2 cellular contexts compared by ENCODE assay signal in the genomic region with DNA sequence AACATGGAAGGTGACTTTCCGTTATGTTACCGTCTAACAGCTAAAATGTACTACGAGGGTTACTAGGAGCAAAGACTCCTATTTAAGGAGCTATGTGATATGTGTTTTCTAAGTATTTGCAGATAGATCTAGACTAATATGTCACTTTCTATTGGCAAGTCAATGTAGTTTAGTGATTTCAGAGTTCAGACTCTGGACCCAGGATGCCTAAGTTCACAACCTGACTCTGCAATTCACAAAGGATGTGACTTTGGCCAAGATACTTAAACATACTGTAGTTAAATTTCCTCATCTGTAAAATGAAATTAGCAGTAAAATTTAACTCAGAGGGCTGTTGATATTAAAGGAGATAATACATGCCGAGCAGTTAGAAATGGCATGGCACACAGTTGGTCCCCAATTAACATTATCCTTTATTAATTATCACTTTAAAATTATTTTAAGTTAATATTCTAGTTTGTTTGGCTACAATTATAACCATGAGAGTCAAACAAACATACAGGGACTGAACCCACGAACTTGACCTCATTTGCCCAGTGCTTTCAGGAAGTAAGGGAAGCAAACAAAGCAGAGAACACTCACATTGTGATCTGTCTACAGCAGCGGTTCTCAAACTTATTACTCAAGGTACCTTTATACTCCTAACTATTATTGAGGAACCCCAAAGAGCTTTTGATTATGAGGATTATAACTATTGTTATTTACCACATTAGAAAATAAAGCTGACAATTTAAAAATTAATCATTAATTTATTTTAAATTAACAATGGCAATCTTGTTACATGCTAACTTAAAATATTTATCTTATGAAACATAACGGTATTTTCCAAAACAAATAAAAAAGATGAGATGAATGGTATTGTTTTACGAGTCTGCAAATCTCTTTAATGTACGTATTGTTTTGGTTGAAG.
TF ChIP-seq lines count a peak whose summit lies in the region.

No MANE protein-coding gene starts in this region.

TF ChIP-seq in liver, 16 proteins besides CTCF, POLR2A, EP300 and RAD21 (continued from another document):
- TF ChIP-seq, protein P1, sequence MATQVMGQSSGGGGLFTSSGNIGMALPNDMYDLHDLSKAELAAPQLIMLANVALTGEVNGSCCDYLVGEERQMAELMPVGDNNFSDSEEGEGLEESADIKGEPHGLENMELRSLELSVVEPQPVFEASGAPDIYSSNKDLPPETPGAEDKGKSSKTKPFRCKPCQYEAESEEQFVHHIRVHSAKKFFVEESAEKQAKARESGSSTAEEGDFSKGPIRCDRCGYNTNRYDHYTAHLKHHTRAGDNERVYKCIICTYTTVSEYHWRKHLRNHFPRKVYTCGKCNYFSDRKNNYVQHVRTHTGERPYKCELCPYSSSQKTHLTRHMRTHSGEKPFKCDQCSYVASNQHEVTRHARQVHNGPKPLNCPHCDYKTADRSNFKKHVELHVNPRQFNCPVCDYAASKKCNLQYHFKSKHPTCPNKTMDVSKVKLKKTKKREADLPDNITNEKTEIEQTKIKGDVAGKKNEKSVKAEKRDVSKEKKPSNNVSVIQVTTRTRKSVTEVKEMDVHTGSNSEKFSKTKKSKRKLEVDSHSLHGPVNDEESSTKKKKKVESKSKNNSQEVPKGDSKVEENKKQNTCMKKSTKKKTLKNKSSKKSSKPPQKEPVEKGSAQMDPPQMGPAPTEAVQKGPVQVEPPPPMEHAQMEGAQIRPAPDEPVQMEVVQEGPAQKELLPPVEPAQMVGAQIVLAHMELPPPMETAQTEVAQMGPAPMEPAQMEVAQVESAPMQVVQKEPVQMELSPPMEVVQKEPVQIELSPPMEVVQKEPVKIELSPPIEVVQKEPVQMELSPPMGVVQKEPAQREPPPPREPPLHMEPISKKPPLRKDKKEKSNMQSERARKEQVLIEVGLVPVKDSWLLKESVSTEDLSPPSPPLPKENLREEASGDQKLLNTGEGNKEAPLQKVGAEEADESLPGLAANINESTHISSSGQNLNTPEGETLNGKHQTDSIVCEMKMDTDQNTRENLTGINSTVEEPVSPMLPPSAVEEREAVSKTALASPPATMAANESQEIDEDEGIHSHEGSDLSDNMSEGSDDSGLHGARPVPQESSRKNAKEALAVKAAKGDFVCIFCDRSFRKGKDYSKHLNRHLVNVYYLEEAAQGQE (IDR thresholded peaks at IDR 0.05), result no peak
- TF ChIP-seq NR2F2 (IDR thresholded peaks at IDR 0.05) (no peak), HNF4A (conservative IDR thresholded peaks at IDR 0.05) (peak; percentile 82 to 88), RXRA (IDR thresholded peaks at IDR 0.05) (peak in 1 of 2 donors; percentile 43), HNF4G (IDR thresholded peaks at IDR 0.05) (peak; percentile 19), TAF1 (conservative IDR thresholded peaks at IDR 0.05) (no peak)
TF ChIP-seq in liver: peak in this region for 4.

TF ChIP-seq in HepG2, 621 proteins besides CTCF, POLR2A, EP300 and RAD21 (continued from another document):
- TF ChIP-seq, protein P2, sequence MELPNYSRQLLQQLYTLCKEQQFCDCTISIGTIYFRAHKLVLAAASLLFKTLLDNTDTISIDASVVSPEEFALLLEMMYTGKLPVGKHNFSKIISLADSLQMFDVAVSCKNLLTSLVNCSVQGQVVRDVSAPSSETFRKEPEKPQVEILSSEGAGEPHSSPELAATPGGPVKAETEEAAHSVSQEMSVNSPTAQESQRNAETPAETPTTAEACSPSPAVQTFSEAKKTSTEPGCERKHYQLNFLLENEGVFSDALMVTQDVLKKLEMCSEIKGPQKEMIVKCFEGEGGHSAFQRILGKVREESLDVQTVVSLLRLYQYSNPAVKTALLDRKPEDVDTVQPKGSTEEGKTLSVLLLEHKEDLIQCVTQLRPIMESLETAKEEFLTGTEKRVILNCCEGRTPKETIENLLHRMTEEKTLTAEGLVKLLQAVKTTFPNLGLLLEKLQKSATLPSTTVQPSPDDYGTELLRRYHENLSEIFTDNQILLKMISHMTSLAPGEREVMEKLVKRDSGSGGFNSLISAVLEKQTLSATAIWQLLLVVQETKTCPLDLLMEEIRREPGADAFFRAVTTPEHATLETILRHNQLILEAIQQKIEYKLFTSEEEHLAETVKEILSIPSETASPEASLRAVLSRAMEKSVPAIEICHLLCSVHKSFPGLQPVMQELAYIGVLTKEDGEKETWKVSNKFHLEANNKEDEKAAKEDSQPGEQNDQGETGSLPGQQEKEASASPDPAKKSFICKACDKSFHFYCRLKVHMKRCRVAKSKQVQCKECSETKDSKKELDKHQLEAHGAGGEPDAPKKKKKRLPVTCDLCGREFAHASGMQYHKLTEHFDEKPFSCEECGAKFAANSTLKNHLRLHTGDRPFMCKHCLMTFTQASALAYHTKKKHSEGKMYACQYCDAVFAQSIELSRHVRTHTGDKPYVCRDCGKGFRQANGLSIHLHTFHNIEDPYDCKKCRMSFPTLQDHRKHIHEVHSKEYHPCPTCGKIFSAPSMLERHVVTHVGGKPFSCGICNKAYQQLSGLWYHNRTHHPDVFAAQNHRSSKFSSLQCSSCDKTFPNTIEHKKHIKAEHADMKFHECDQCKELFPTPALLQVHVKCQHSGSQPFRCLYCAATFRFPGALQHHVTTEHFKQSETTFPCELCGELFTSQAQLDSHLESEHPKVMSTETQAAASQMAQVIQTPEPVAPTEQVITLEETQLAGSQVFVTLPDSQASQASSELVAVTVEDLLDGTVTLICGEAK (IDR thresholded peaks at IDR 0.05), result no peak
- TF ChIP-seq, protein P2 (CRISPR knock-in tag; IDR thresholded peaks at IDR 0.05), result no peak
- no peak for TF ChIP-seq ZMYM2 (CRISPR knock-in tag; IDR thresholded peaks at IDR 0.05)
- TF ChIP-seq FOXC1 (CRISPR knock-in tag; IDR thresholded peaks at IDR 0.05; ENCODE audit: borderline replicate concordance), result no peak
- TF ChIP-seq ZNF761 (CRISPR knock-in tag; conservative IDR thresholded peaks at IDR 0.05), result no peak
- TF ChIP-seq, protein P3, sequence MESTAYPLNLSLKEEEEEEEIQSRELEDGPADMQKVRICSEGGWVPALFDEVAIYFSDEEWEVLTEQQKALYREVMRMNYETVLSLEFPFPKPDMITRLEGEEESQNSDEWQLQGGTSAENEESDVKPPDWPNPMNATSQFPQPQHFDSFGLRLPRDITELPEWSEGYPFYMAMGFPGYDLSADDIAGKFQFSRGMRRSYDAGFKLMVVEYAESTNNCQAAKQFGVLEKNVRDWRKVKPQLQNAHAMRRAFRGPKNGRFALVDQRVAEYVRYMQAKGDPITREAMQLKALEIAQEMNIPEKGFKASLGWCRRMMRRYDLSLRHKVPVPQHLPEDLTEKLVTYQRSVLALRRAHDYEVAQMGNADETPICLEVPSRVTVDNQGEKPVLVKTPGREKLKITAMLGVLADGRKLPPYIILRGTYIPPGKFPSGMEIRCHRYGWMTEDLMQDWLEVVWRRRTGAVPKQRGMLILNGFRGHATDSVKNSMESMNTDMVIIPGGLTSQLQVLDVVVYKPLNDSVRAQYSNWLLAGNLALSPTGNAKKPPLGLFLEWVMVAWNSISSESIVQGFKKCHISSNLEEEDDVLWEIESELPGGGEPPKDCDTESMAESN (CRISPR knock-in tag; conservative IDR thresholded peaks at IDR 0.05), result no peak
- no peak for TF ChIP-seq MBD4 (IDR thresholded peaks at IDR 0.05; ENCODE audit: borderline replicate concordance, low read length)
- no peak for TF ChIP-seq ZNF569 (CRISPR knock-in tag; IDR thresholded peaks at IDR 0.05; ENCODE audit: borderline replicate concordance)
- no peak for TF ChIP-seq RORA (CRISPR knock-in tag; IDR thresholded peaks at IDR 0.05)
- TF ChIP-seq SIN3B (IDR thresholded peaks at IDR 0.05; ENCODE audit: low read length), result no peak
- TF ChIP-seq ZNF7 (CRISPR knock-in tag; IDR thresholded peaks at IDR 0.05), result no peak
- TF ChIP-seq ZNF34 (CRISPR knock-in tag; IDR thresholded peaks at IDR 0.05; ENCODE audit: borderline replicate concordance), result no peak
- no peak for TF ChIP-seq ZNF780A (CRISPR knock-in tag; IDR thresholded peaks at IDR 0.05)
- no peak for TF ChIP-seq SP140L (CRISPR knock-in tag; IDR thresholded peaks at IDR 0.05; ENCODE audit: borderline replicate concordance)
- TF ChIP-seq, protein P4, sequence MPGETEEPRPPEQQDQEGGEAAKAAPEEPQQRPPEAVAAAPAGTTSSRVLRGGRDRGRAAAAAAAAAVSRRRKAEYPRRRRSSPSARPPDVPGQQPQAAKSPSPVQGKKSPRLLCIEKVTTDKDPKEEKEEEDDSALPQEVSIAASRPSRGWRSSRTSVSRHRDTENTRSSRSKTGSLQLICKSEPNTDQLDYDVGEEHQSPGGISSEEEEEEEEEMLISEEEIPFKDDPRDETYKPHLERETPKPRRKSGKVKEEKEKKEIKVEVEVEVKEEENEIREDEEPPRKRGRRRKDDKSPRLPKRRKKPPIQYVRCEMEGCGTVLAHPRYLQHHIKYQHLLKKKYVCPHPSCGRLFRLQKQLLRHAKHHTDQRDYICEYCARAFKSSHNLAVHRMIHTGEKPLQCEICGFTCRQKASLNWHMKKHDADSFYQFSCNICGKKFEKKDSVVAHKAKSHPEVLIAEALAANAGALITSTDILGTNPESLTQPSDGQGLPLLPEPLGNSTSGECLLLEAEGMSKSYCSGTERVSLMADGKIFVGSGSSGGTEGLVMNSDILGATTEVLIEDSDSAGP (CRISPR knock-in tag; IDR thresholded peaks at IDR 0.05; ENCODE audit: borderline replicate concordance), result no peak
- no peak for TF ChIP-seq CENPT (CRISPR knock-in tag; IDR thresholded peaks at IDR 0.05; ENCODE audit: low read depth)
- TF ChIP-seq ZNF292 (CRISPR knock-in tag; IDR thresholded peaks at IDR 0.05; ENCODE audit: borderline replicate concordance, low read depth), result no peak
- TF ChIP-seq RBAK (CRISPR knock-in tag; IDR thresholded peaks at IDR 0.05), result no peak
TF ChIP-seq in HepG2: peak in this region for 0.
